Comparison of ENCODE assay signal across 10 cellular contexts in the genomic region with DNA sequence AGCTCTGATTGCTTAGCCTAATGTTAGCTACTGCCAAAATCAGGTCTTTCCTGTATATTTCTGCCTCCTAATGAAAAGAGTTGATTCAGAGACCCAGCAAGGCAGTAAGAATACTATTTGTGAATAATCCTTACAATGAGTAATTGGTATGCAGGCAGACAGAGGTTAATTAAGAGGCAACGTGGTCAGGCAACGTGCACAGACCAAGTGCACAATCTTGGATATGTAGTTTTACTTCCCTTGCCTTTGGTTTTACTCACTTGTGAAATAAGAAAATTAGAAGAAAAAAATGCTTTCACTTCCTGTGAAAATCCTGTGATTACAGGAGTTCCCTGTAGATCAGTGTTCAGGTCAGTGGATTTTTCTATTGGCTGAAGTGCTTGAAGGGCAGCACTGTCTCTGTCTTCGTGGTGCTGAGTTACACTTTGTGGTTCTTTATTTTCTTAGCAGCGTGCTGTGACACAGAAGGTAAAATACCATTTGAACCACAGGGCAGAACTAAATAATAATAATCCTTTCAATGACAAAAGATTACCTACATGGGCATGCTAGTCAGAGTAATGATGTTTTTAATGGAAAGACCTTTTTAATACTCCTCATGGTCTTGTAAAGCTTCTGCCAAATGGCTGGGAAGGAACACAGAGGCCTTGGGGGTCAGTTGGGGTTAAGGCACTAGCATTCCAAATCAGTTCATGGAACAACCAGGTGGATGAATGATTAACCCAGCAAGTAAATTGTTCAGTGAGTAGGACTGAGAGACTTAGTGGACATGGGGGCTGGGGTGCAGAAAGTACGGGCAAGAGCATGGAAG.
DNase-seq lines count a peak whose midpoint lies in the region; ATAC-seq, FAIRE-seq and TF ChIP-seq lines count a peak whose summit lies in the region.
"Had no signal": no experiment of that assay in that cellular context is flagged by ENCODE, and none has a peak within 500 bp of the region (broad histone marks: within the 10 kb centered on the region; RNA-seq: fewer than 3 reads in every experiment).

No MANE protein-coding gene starts in this region.

- FAIRE-seq in HTR-8/SVneo (lab: Jason Lieb, UNC): no peak
- FAIRE-seq: GM12892 had no signal

- no peaks in the 10 kb centered on the region for H3K27me3 Mint-ChIP-seq in natural killer cell (ENCODE audit: low read depth in 2 of 2)

- H3K9me3 ChIP-seq in mucosa of stomach (ENCODE audit: control insufficient read depth, low read length): no peaks in the 10 kb centered on the region

- TF ChIP-seq CTCF in natural killer cell (IDR thresholded peaks at IDR 0.05): no peak

- peak overlapping the region; percentile 29 for H3K4me3 ChIP-seq in mucosa of stomach (ENCODE audit: low read length)

- no peaks in the 10 kb centered on the region for H3K36me3 Mint-ChIP-seq in natural killer cell

- peaks cover 45% of the 10 kb centered on the region for H3K4me1 ChIP-seq in mucosa of stomach (ENCODE audit: control insufficient read depth, insufficient read depth, low read length)

- no peak overlapping the region for H3K27ac Mint-ChIP-seq in natural killer cell

- H3K4me1 Mint-ChIP-seq in natural killer cell: peaks cover 0 to 6% of the 10 kb centered on the region in 2 donors

- intact Hi-C loops in natural killer cell (cut with micrococcal nuclease): no loop called here

- H3K4me3 Mint-ChIP-seq in natural killer cell: no peak overlapping the region

- DNase-seq in ELF-1 (ENCODE audit: low read depth, low spot score) (peak; percentile 5), astrocyte of the hippocampus (ENCODE audit: low read depth, low spot score) (peak; percentile 52), DMS 273 treated with DMSO at 0.1 percent for 48 hours (lab: John Stamatoyannopoulos, UW) (no peak), natural killer cell (no peak), HTR-8/SVneo (ENCODE audit: insufficient read length, low spot score) (no peak)
- DNase-seq in stimulated activated naive CD4-positive, alpha-beta T cell treated with Interleukin-2 at 50 U/mL for 16 hours (lab: John Stamatoyannopoulos, UW): no peak
- DNase-seq: MM.1S had no signal

- peak overlapping the region; percentile 36 for H3K9ac ChIP-seq in mucosa of stomach (ENCODE audit: low read length)

- peaks cover 0 to 2% of the 10 kb centered on the region in 2 donors for H3K9me3 Mint-ChIP-seq in natural killer cell

- no peaks in the 10 kb centered on the region for H3K27me3 ChIP-seq in mucosa of stomach (ENCODE audit: control insufficient read depth, insufficient read depth, low read length)

- no peaks in the 10 kb centered on the region for H3K36me3 ChIP-seq in mucosa of stomach (ENCODE audit: control insufficient read depth, insufficient read depth, low read length)

- peak; percentile 75 for ATAC-seq in HG03066 (IDR thresholded peaks at IDR 0.05; ENCODE audit: low read depth, unreplicated experiment)
- no peak for ATAC-seq in natural killer cell

Comparison
In these comparisons a context has a peak if more than half of its experiments do, and no peak if none do; other contexts are left out.
1. DNase-seq: peak in ELF-1 (single experiment) and astrocyte of the hippocampus (single experiment); none in DMS 273 treated with DMSO at 0.1 percent for 48 hours (single experiment), natural killer cell (single experiment), HTR-8/SVneo (single experiment) and stimulated activated naive CD4-positive, alpha-beta T cell treated with Interleukin-2 at 50 U/mL for 16 hours (single experiment).